Comparison of ENCODE assay signal across 17 cellular contexts in genomic region chr2:39838589-39838988, GRCh38.
"Had no signal": no experiment of that assay in that cellular context is flagged by ENCODE, and none has a peak within 500 bp of the region (broad histone marks: within the 10 kb centered on the region; RNA-seq: fewer than 3 reads in every experiment).

No MANE protein-coding gene starts in this region.

- H3K36me3 ChIP-seq: gastrocnemius medialis, lower lobe of right lung, prostate gland, sigmoid colon, suprapubic skin, upper lobe of left lung had no signal

- H3K4me3 ChIP-seq: coronary artery, gastrocnemius medialis, lower lobe of right lung, prostate gland, sigmoid colon, suprapubic skin, upper lobe of left lung had no signal

- H3K27ac Mint-ChIP-seq: activated CD4-positive, alpha-beta T cell treated with anti-CD3 and anti-CD28 coated beads, Interleukin-2, amount 10 ng/mL, durations not matched to agents 7 days and 5 days; activated naive CD4-positive, alpha-beta T cell treated with anti-CD3 and anti-CD28 coated beads, Interleukin-2, amount 10 ng/mL, durations not matched to agents 7 days and 5 days; activated T-helper 2 cell treated with anti-CD3 and anti-CD28 coated beads, Interferon-gamma antibody, Interleukin-2, Interleukin-4, amounts not matched to agents 10 μg/mL and 5 μg/mL and 100 μg/mL, durations not matched to agents 14 hours and 24 hours and 36 hours; naive B cell; T-helper 17 cell had no signal

- H3K4me3 Mint-ChIP-seq: activated CD4-positive, alpha-beta T cell treated with anti-CD3 and anti-CD28 coated beads, Interleukin-2, amount 10 ng/mL, durations not matched to agents 7 days and 5 days; activated naive CD4-positive, alpha-beta T cell treated with anti-CD3 and anti-CD28 coated beads, Interleukin-2, amount 10 ng/mL, durations not matched to agents 7 days and 5 days; T-helper 17 cell had no signal

- H3K36me3 Mint-ChIP-seq: activated naive CD4-positive, alpha-beta T cell treated with anti-CD3 and anti-CD28 coated beads, Interleukin-2, amount 10 ng/mL, durations not matched to agents 7 days and 5 days; naive B cell had no signal

- H3K27me3 Mint-ChIP-seq: naive B cell had no signal

- ATAC-seq: gastrocnemius medialis; stimulated activated naive CD8-positive, alpha-beta T cell treated with anti-CD3 and anti-CD28 coated beads, Interleukin-15, Interleukin-2, amounts not matched to agents 100 U/mL and 50 U/mL, for 24 hours; T-helper 17 cell had no signal

- H3K9me3 Mint-ChIP-seq: activated naive CD4-positive, alpha-beta T cell treated with anti-CD3 and anti-CD28 coated beads, Interleukin-2, amount 10 ng/mL, durations not matched to agents 7 days and 5 days had no signal

- H3K9me3 ChIP-seq: prostate gland had no signal

- H3K4me1 Mint-ChIP-seq: activated CD4-positive, alpha-beta T cell treated with anti-CD3 and anti-CD28 coated beads, Interleukin-2, amount 10 ng/mL, durations not matched to agents 7 days and 5 days; activated naive CD4-positive, alpha-beta T cell treated with anti-CD3 and anti-CD28 coated beads, Interleukin-2, amount 10 ng/mL, durations not matched to agents 7 days and 5 days; naive B cell; T-helper 17 cell had no signal

- H3K27ac ChIP-seq: coronary artery, gastrocnemius medialis, lower lobe of right lung, prostate gland, sigmoid colon, suprapubic skin, upper lobe of left lung had no signal

- H3K4me1 ChIP-seq: gastrocnemius medialis, lower lobe of right lung, prostate gland, sigmoid colon, suprapubic skin, upper lobe of left lung had no signal

- H3K27me3 ChIP-seq: gastrocnemius medialis, sigmoid colon, suprapubic skin, upper lobe of left lung had no signal

- DNase-seq: activated CD4-positive, alpha-beta T cell treated with anti-CD3 and anti-CD28 coated beads, Interleukin-2, amount 10 ng/mL, durations not matched to agents 7 days and 5 days; activated CD4-positive, CD25-positive, alpha-beta regulatory T cell; central memory CD4-positive, alpha-beta T cell; effector CD4-positive, alpha-beta T cell; gastrocnemius medialis; lower lobe of right lung; naive B cell; occipital lobe; sigmoid colon; stimulated activated naive CD8-positive, alpha-beta T cell treated with anti-CD3 and anti-CD28 coated beads, Interleukin-15, Interleukin-2, amounts not matched to agents 100 U/mL and 50 U/mL, for 24 hours; T-helper 17 cell had no signal
